In the genomic region with DNA sequence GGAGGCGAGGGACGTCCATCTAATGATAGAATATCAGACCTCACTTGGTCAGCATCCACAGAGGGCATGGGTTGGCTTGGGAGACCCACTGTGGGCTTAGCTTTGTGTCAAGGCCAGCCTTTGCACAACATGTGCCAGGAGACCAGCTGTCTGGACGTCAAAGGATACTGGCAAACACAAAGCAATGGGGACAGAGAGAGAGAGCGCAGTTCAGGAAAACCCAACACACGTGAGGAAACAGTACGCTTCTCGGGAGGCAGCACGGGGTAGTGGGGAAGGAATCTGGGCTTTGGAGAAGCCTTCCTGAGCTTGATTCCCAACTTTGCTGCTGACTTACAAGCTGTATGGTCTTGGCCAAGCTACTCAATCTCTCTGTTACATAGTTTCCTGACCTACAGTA, we compare ENCODE assay signal across 12 cellular contexts. TPM values are rescaled to one million over a fixed set of nuclear protein-coding genes. Genes with fewer than 3 reads are reported as not detected.
"Had no signal": no experiment of that assay in that cellular context is flagged by ENCODE, and none has a peak within 500 bp of the region (broad histone marks: within the 10 kb centered on the region; RNA-seq: fewer than 3 reads in every experiment).

No MANE protein-coding gene starts in this region.

- H3K4me1 ChIP-seq: HAP-1 had no signal

- H3K4me3 Mint-ChIP-seq: HFFc6, IgD-negative memory B cell had no signal

- H3K9me3 ChIP-seq: HAP-1 had no signal

- DNase-seq: GM23248, GOT3, H7, HFFc6, KBM-7 had no signal

- H3K36me3 Mint-ChIP-seq: IgD-negative memory B cell had no signal

- H3K4me1 Mint-ChIP-seq: IgD-negative memory B cell had no signal

- H3K9me3 Mint-ChIP-seq: HFFc6 had no signal

- H3K36me3 ChIP-seq: HAP-1 had no signal

- H3K27ac Mint-ChIP-seq: HFFc6, IgD-negative memory B cell had no signal

- FAIRE-seq: HepG2 had no signal

- ATAC-seq: HCT116 had no signal

- H3K27ac ChIP-seq: GM23248, HL-60 had no signal

- H3K4me3 ChIP-seq: GM23248, HAP-1 had no signal

RNA-seq across cellular contexts. Expression of a gene that starts 14.7 kb away (rescaled TPM):
- total RNA-seq: GM23248, H4, H7, HepG2, HFFc6, HT1080 had no signal
- polyA plus RNA-seq: GM23248, HepG2, IgD-negative memory B cell had no signal
